In the genomic region with DNA sequence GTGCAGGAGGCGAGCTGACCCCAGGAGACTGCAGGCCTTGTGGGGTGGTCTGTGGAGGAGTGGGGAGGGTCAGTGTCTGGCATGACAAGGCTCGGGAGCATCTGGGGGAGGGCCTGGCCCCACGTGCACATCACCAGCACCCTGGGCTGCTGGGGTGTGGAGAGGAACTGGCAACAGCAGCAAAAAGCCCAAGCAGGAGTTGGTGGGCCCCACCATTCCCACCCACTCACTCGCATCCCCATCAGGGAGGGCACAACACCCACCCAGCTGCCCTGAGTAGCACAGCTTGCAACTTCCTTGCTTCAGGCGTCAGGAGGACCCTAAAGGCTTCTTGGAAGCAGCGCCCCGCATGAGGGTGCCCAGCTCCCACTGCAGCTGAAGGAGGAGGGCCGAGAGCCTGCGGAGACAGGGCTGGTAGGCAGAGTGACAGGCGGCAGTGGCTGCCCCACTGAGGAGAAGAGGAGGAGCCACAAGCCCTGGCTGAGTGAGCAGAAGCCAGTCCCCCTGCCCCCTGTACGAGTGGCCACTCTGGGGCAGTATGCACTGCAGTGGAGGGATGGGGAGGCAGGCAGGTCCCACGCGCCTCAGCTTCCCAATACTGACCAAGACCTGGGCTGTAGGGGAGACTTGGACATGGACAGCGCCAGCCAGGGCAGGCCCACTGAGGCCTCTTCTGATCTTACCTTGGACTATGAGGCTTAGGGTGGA, we compare ENCODE assay signal across 1 cellular context.
TF ChIP-seq lines count a peak whose summit lies in the region.

No MANE protein-coding gene starts in this region.

TF ChIP-seq in H1, 55 proteins besides CTCF, POLR2A, EP300 and RAD21:
- no peak for TF ChIP-seq BCL11A (IDR thresholded peaks at IDR 0.05; ENCODE audit: low read depth in 2 of 2, low read length in 2 of 2)
- TF ChIP-seq NRF1 (IDR thresholded peaks at IDR 0.05; ENCODE audit: low read depth, low read length) = no peak
- no peak for TF ChIP-seq SP4 (IDR thresholded peaks at IDR 0.05; ENCODE audit: low read length)
- TF ChIP-seq SIN3A (conservative IDR thresholded peaks at IDR 0.05 in 1 of 2, IDR thresholded peaks at IDR 0.05 in 1 of 2; ENCODE audit: low read depth in 1 of 2, low read length in 2 of 2) = no peak
- no peak for TF ChIP-seq KDM1A (IDR thresholded peaks at IDR 0.05; ENCODE audit: borderline replicate concordance, low read length)
- no peak for TF ChIP-seq PHF8 (conservative IDR thresholded peaks at IDR 0.05; ENCODE audit: low read depth, low read length)
- TF ChIP-seq BRCA1 (IDR thresholded peaks at IDR 0.05; ENCODE audit: low read depth, low read length) = no peak
- no peak for TF ChIP-seq SP2 (IDR thresholded peaks at IDR 0.05; ENCODE audit: low read length)
- no peak for TF ChIP-seq RXRA (IDR thresholded peaks at IDR 0.05; ENCODE audit: insufficient read depth, low read depth, low read length)
TF ChIP-seq in H1: peak in this region for 0.
